Comparison of ENCODE assay signal across 8 cellular contexts in genomic region chr10:100970076-100970913, GRCh38. TPM values are rescaled to one million over a fixed set of nuclear protein-coding genes. Genes with fewer than 3 reads are reported as not detected.
DNase-seq lines count a peak whose midpoint lies in the region; ATAC-seq and TF ChIP-seq lines count a peak whose summit lies in the region.

No MANE protein-coding gene starts in this region.

- CTCF ChIA-PET in activated B cell treated with CpG ODN at 0.5 μM for 24 hours (lab: Charles Lee) = no interaction called here

- H3K4me1 Mint-ChIP-seq in activated B cell treated with CpG ODN at 0.5 μM for 24 hours = peaks cover 11% of the 10 kb centered on the region

- no peak overlapping the region for H3K27ac Mint-ChIP-seq in activated B cell treated with CpG ODN at 0.5 μM for 24 hours

- no peak for TF ChIP-seq POLR2A in esophagus muscularis mucosa (IDR thresholded peaks at IDR 0.05; ENCODE audit: low read depth)

- H3K27me3 Mint-ChIP-seq in activated B cell treated with CpG ODN at 0.5 μM for 24 hours = no peaks in the 10 kb centered on the region

- H3K4me3 ChIP-seq in HAP-1 = peak overlapping the region; percentile 55
- H3K4me3 ChIP-seq in esophagus muscularis mucosa = peak overlapping the region; percentile 53 to 73 (median 62)
- H3K4me3 ChIP-seq in neuron (ENCODE audit: low read length) = peak overlapping the region; percentile 37

- in situ Hi-C loops in HAP-1 (cut with MboI; ENCODE audit: low sequenced_read_pairs) = no loop called here

- peaks cover 4% of the 10 kb centered on the region for H3K36me3 Mint-ChIP-seq in activated B cell treated with CpG ODN at 0.5 μM for 24 hours (ENCODE audit: low read depth)

- DNase-seq in HAP-1 (ENCODE audit: low spot score in 2 of 2) (peak in 1 of 2 experiments; percentile 48), activated B cell treated with CpG ODN at 0.5 μM for 24 hours (no peak), esophagus muscularis mucosa (ENCODE audit: extremely low spot score) (peak; percentile 88), NCI-H2107 treated with DMSO at 0.1 percent for 48 hours (lab: John Stamatoyannopoulos, UW; ENCODE audit: unreplicated experiment) (no peak), A172 (ENCODE audit: low spot score) (no peak), RPMI8226 (no peak), foreskin keratinocyte (no peak)

- no peaks in the 10 kb centered on the region for H3K9me3 Mint-ChIP-seq in activated B cell treated with CpG ODN at 0.5 μM for 24 hours

- H2AFZ ChIP-seq in neuron (ENCODE audit: low read depth, low read length) = peak overlapping the region; percentile 87

- POLR2A ChIA-PET in activated B cell treated with CpG ODN at 0.5 μM for 24 hours (lab: Charles Lee) = interaction anchor here (0.7 kb wide), 1 partner anchor 44 kb away, joined by 3 read pairs; no protein-coding TSS in a partner anchor

- no peak for TF ChIP-seq EP300 in esophagus muscularis mucosa (IDR thresholded peaks at IDR 0.05)

- H3K36me3 ChIP-seq in HAP-1 (replicated peaks) (no peaks in the 10 kb centered on the region; the same call in 1 of the 2 replicates), esophagus muscularis mucosa (peaks cover 0 to 13% (median 10%) of the 10 kb centered on the region in 4 donors), neuron (ENCODE audit: insufficient read depth, low read length) (no peaks in the 10 kb centered on the region)

- H3K27ac ChIP-seq in esophagus muscularis mucosa (replicated peaks in 1 of 4) (no peak overlapping the region), foreskin keratinocyte (no peak overlapping the region)

- TF ChIP-seq CTCF in activated B cell treated with CpG ODN at 0.5 μM for 24 hours (IDR thresholded peaks at IDR 0.05) = no peak
- TF ChIP-seq CTCF in esophagus muscularis mucosa (IDR thresholded peaks at IDR 0.05) = no peak
- TF ChIP-seq CTCF in foreskin keratinocyte (conservative IDR thresholded peaks at IDR 0.05) = no peak

- H3K4me1 ChIP-seq in HAP-1 (0 out of 2 replicates have a peak, but pooled peaks cover 4% of the 10 kb centered on the region), esophagus muscularis mucosa (peaks cover 7 to 25% (median 19%) of the 10 kb centered on the region in 4 donors), neuron (ENCODE audit: insufficient read depth, low read length) (peaks cover 6% of the 10 kb centered on the region), foreskin keratinocyte (no peaks in the 10 kb centered on the region)

- WGBS in esophagus muscularis mucosa = 54% methylated on average over 13 of the region's 13 CpGs

- intact Hi-C loops in activated B cell treated with CpG ODN at 0.5 μM for 24 hours (cut with micrococcal nuclease) (no loop called here), esophagus muscularis mucosa (cut with DNase I) (no loop called here)

- ATAC-seq in activated B cell treated with CpG ODN at 0.5 μM for 24 hours (ENCODE audit: low read depth) = peak; percentile 47
- no peak for ATAC-seq in foreskin keratinocyte

- H3K27me3 ChIP-seq in HAP-1 (ENCODE audit: low read depth) (no peaks in the 10 kb centered on the region), esophagus muscularis mucosa (peaks cover 0 to 5% (median 0%) of the 10 kb centered on the region in 4 donors), neuron (ENCODE audit: insufficient read depth, low read length) (no peaks in the 10 kb centered on the region), foreskin keratinocyte (peaks cover 6% of the 10 kb centered on the region)

- peak overlapping the region; percentile 64 for H3K4me3 Mint-ChIP-seq in activated B cell treated with CpG ODN at 0.5 μM for 24 hours

- H3K9me3 ChIP-seq in HAP-1 = no peaks in the 10 kb centered on the region
- H3K9me3 ChIP-seq in esophagus muscularis mucosa = no peaks in the 10 kb centered on the region
- H3K9me3 ChIP-seq in neuron (ENCODE audit: low read length) = no peaks in the 10 kb centered on the region

RNA-seq across cellular contexts. Expression of gene SEMA4G, which starts 1.0 kb away (rescaled TPM):
- total RNA-seq in activated B cell treated with CpG ODN at 0.5 μM for 24 hours (0.60 and 0.78 TPM in 2 replicates), esophagus muscularis mucosa (1 to 10 TPM in 3 of 4 donors, under 1 TPM in 1; 0.66 to 2.5 (median 1.4) TPM), foreskin keratinocyte (0.99 and 1.1 TPM in 2 replicates)
- total RNA-seq in A172 (2014; rRNA removed; shearing (Covaris generic)) = 0.05 TPM in 1 of 2 replicates, not detected in the other
- 0.96 and 1.1 TPM in 2 replicates for polyA plus RNA-seq in foreskin keratinocyte

RNA-seq across cellular contexts. Expression of gene MRPL43, which starts 17.0 kb away (rescaled TPM):
- total RNA-seq in activated B cell treated with CpG ODN at 0.5 μM for 24 hours (44.2 and 46.3 TPM in 2 replicates), esophagus muscularis mucosa (10 to 100 TPM; 54.4 to 98.8 (median 82.4) TPM), foreskin keratinocyte (81.4 and 88.5 TPM in 2 replicates)
- 92.5 and 118 TPM in 2 replicates for total RNA-seq in A172 (2014; rRNA removed; shearing (Covaris generic))
- 107 and 114 TPM in 2 replicates for polyA plus RNA-seq in foreskin keratinocyte

RNA-seq across cellular contexts. Expression of gene TWNK, which starts 17.0 kb away (rescaled TPM):
- 19.2 and 20.5 TPM in 2 replicates for total RNA-seq in activated B cell treated with CpG ODN at 0.5 μM for 24 hours
- total RNA-seq in esophagus muscularis mucosa = 10 to 100 TPM in 2 of 4 donors, 1 to 10 TPM in 2; 3.7 to 11.1 (median 9.0) TPM
- total RNA-seq in A172 (2014; rRNA removed; shearing (Covaris generic)) = 6.4 and 25.1 TPM in 2 replicates
- 15.8 and 17.2 TPM in 2 replicates for total RNA-seq in foreskin keratinocyte
- polyA plus RNA-seq in foreskin keratinocyte = 11.6 and 13.8 TPM in 2 replicates

RNA-seq across cellular contexts. Expression of gene LZTS2, which starts 29.3 kb away (rescaled TPM):
- total RNA-seq in activated B cell treated with CpG ODN at 0.5 μM for 24 hours (12.6 and 14.9 TPM in 2 replicates), esophagus muscularis mucosa (100 to 1,000 TPM in 3 of 4 donors, 10 to 100 TPM in 1; 90.5 to 209 (median 162) TPM), foreskin keratinocyte (38.0 and 39.8 TPM in 2 replicates)
- 66.5 and 76.9 TPM in 2 replicates for total RNA-seq in A172 (2014; rRNA removed; shearing (Covaris generic))
- 30.5 and 30.9 TPM in 2 replicates for polyA plus RNA-seq in foreskin keratinocyte

RNA-seq across cellular contexts. Expression of gene SLF2, which starts 57.5 kb away (rescaled TPM):
- 29.9 and 35.5 TPM in 2 replicates for total RNA-seq in activated B cell treated with CpG ODN at 0.5 μM for 24 hours
- 10 to 100 TPM; 19.1 to 34.1 (median 20.8) TPM for total RNA-seq in esophagus muscularis mucosa
- total RNA-seq in A172 (2014; rRNA removed; shearing (Covaris generic)) = 42.4 and 50.0 TPM in 2 replicates
- 17.7 and 19.3 TPM in 2 replicates for total RNA-seq in foreskin keratinocyte
- 2.8 and 3.9 TPM in 2 replicates for polyA plus RNA-seq in foreskin keratinocyte
